Comparison of ENCODE assay signal across 12 cellular contexts in genomic region chr9:75152416-75152815, GRCh38.
A peak's percentile ranks its signal among the peaks of the same experiment; 100 is the strongest.
DNase-seq lines count a peak whose midpoint lies in the region; ATAC-seq and TF ChIP-seq lines count a peak whose summit lies in the region.
"Had no signal": no experiment of that assay in that cellular context is flagged by ENCODE, and none has a peak within 500 bp of the region (broad histone marks: within the 10 kb centered on the region; RNA-seq: fewer than 3 reads in every experiment).

No MANE protein-coding gene starts in this region.

- H3F3A ChIP-seq in MM.1S (ENCODE audit: insufficient read depth, low read length): peaks cover 21% of the 10 kb centered on the region

- H3K36me3 Mint-ChIP-seq in effector memory CD8-positive, alpha-beta T cell (ENCODE audit: insufficient read depth): peaks cover 11% of the 10 kb centered on the region
- H3K36me3 Mint-ChIP-seq in CD14-positive monocyte: peaks cover 25 to 47% of the 10 kb centered on the region in 2 donors

- H3K79me2 ChIP-seq in MM.1S (ENCODE audit: low read length): no peaks in the 10 kb centered on the region

- no peak overlapping the region for H3K4me3 ChIP-seq in MM.1S (ENCODE audit: low read length)
- H3K4me3 ChIP-seq: esophagus muscularis mucosa, ovary, stomach had no signal

- H3K9me2 ChIP-seq in MM.1S (replicated peaks; ENCODE audit: insufficient read depth, low read length): no peaks in the 10 kb centered on the region

- no peaks in the 10 kb centered on the region for H3K27me3 ChIP-seq in MM.1S (replicated peaks; ENCODE audit: insufficient read depth, low read length)
- H3K27me3 ChIP-seq: esophagus muscularis mucosa, ovary, stomach had no signal

- no peaks in the 10 kb centered on the region for H3K27me3 Mint-ChIP-seq in effector memory CD8-positive, alpha-beta T cell
- H3K27me3 Mint-ChIP-seq in CD14-positive monocyte (ENCODE audit: low read depth in 3 of 3): peaks cover 0 to 4% (median 0%) of the 10 kb centered on the region in 3 donors

- no peak overlapping the region for H2AFZ ChIP-seq in MM.1S (ENCODE audit: low read length)

- no peak overlapping the region for H3K9ac ChIP-seq in MM.1S (ENCODE audit: low read length)

- peak overlapping the region; percentile 39; the same call in 1 of the 2 replicates for H3K4me2 ChIP-seq in MM.1S (ENCODE audit: low read depth, low read length)

- peak; percentile 80 for ATAC-seq in effector memory CD8-positive, alpha-beta T cell (replicated peaks)
- no peak for ATAC-seq in HG02885 (IDR thresholded peaks at IDR 0.05; ENCODE audit: poor library complexity, unreplicated experiment)
- ATAC-seq in HG03196 (IDR thresholded peaks at IDR 0.05; ENCODE audit: unreplicated experiment): no peak

- H3K27ac Mint-ChIP-seq in effector memory CD8-positive, alpha-beta T cell: peak overlapping the region; percentile 91 to 92
- H3K27ac Mint-ChIP-seq in CD14-positive monocyte: no peak overlapping the region

- DNase-seq in MM.1S (peak; percentile 39), T1000 (lab: John Stamatoyannopoulos, UW) (no peak), CD14-positive monocyte (ENCODE audit: low spot score) (no peak)
- DNase-seq in activated CD8-positive, alpha-beta memory T cell treated with anti-CD3 and anti-CD28 coated beads, Interleukin-2, amount 50 U/mL, for 1 hour (ENCODE audit: extremely low read depth): peak; percentile 19
- peak; percentile 31 to 51 (median 48) for DNase-seq in effector memory CD8-positive, alpha-beta T cell
- peak; percentile 13 to 24 for DNase-seq in stimulated activated CD8-positive, alpha-beta memory T cell treated with anti-CD3 and anti-CD28 coated beads, Interleukin-7, amount 100 ng/mL, for 1 hour (ENCODE audit: low read depth in 2 of 2)
- DNase-seq: NCI-H446 treated with DMSO at 0.1 percent for 48 hours, ovary, stomach had no signal

- no peaks in the 10 kb centered on the region for H3K9me3 Mint-ChIP-seq in effector memory CD8-positive, alpha-beta T cell
- no peaks in the 10 kb centered on the region for H3K9me3 Mint-ChIP-seq in CD14-positive monocyte

- intact Hi-C loops in CD14-positive monocyte (cut with micrococcal nuclease): no loop called here

- TF ChIP-seq CTCF in MM.1S (IDR thresholded peaks at IDR 0.05; ENCODE audit: low read length) (no peak), CD14-positive monocyte (IDR thresholded peaks at IDR 0.05) (no peak)

- peak overlapping the region; percentile 59 to 68 for H3K4me3 Mint-ChIP-seq in effector memory CD8-positive, alpha-beta T cell
- no peak overlapping the region for H3K4me3 Mint-ChIP-seq in CD14-positive monocyte

- H3K27ac ChIP-seq in MM.1S (ENCODE audit: low read length): peak overlapping the region; percentile 17; the same call in 1 of the 2 replicates
- H3K27ac ChIP-seq: esophagus muscularis mucosa, ovary had no signal

- H3K36me3 ChIP-seq in MM.1S (replicated peaks; ENCODE audit: insufficient read depth, low read length): no peaks in the 10 kb centered on the region
- H3K36me3 ChIP-seq: ovary had no signal

- H3K9me3 ChIP-seq in MM.1S (replicated peaks; ENCODE audit: insufficient read depth, low read length): no peaks in the 10 kb centered on the region
- H3K9me3 ChIP-seq: esophagus muscularis mucosa, ovary, stomach had no signal

- H4K20me1 ChIP-seq in MM.1S (ENCODE audit: insufficient read depth, low read length): no peaks in the 10 kb centered on the region

- peaks cover 48 to 66% of the 10 kb centered on the region in 2 donors for H3K4me1 Mint-ChIP-seq in effector memory CD8-positive, alpha-beta T cell (ENCODE audit: low read depth in 2 of 2)
- H3K4me1 Mint-ChIP-seq in CD14-positive monocyte: peaks cover 51% of the 10 kb centered on the region

- H3K4me1 ChIP-seq in MM.1S (ENCODE audit: low read length): peaks cover 34% of the 10 kb centered on the region
- H3K4me1 ChIP-seq: esophagus muscularis mucosa had no signal

Comparison
In these comparisons a context has a peak if more than half of its experiments do, and no peak if none do; other contexts are left out.
1. DNase-seq: peak in MM.1S (single experiment), activated CD8-positive, alpha-beta memory T cell treated with anti-CD3 and anti-CD28 coated beads, Interleukin-2, amount 50 U/mL, for 1 hour (single experiment), effector memory CD8-positive, alpha-beta T cell (3 of 3) and stimulated activated CD8-positive, alpha-beta memory T cell treated with anti-CD3 and anti-CD28 coated beads, Interleukin-7, amount 100 ng/mL, for 1 hour (2 of 2); none in T1000 (single experiment) and CD14-positive monocyte (single experiment).
2. H3K27ac Mint-ChIP-seq: peak in effector memory CD8-positive, alpha-beta T cell (2 of 2); none in CD14-positive monocyte (0 of 7).
3. H3K4me3 Mint-ChIP-seq: peak in effector memory CD8-positive, alpha-beta T cell (2 of 2); none in CD14-positive monocyte (0 of 2).